Comparison of ENCODE assay signal across 15 cellular contexts in genomic region chr22:25402160-25402500, GRCh38.
A peak's percentile ranks its signal among the peaks of the same experiment; 100 is the strongest.
DNase-seq lines count a peak whose midpoint lies in the region; ATAC-seq, FAIRE-seq and TF ChIP-seq lines count a peak whose summit lies in the region.
"Had no signal": no experiment of that assay in that cellular context is flagged by ENCODE, and none has a peak within 500 bp of the region (broad histone marks: within the 10 kb centered on the region; RNA-seq: fewer than 3 reads in every experiment).

No MANE protein-coding gene starts in this region.

- peaks cover 0 to 1% of the 10 kb centered on the region in 2 donors for H3K27me3 Mint-ChIP-seq in CD8-positive, alpha-beta memory T cell
- peaks cover 17% of the 10 kb centered on the region for H3K27me3 Mint-ChIP-seq in brain

- H3K9me3 ChIP-seq in CD8-positive, alpha-beta memory T cell (ENCODE audit: low read length): no peaks in the 10 kb centered on the region
- H3K9me3 ChIP-seq in HEK293 (ENCODE audit: control insufficient read depth, insufficient read depth, low read depth, low read length) (no peaks in the 10 kb centered on the region), osteoblast (ENCODE audit: low read depth, low read length) (no peaks in the 10 kb centered on the region), small intestine (ENCODE audit: control insufficient read depth, low read depth) (no peaks in the 10 kb centered on the region)
- H3K9me3 ChIP-seq: breast epithelium, psoas muscle, suprapubic skin had no signal

- no peaks in the 10 kb centered on the region for H3K36me3 ChIP-seq in CD8-positive, alpha-beta memory T cell (ENCODE audit: insufficient read depth, low read length)
- H3K36me3 ChIP-seq in HEK293 (ENCODE audit: control insufficient read depth in 2 of 2, insufficient read depth in 1 of 2, low read length in 2 of 2) (no peaks in the 10 kb centered on the region), osteoblast (ENCODE audit: insufficient read depth, low read length) (no peaks in the 10 kb centered on the region), small intestine (ENCODE audit: control insufficient read depth in 2 of 2, insufficient read depth in 2 of 2, low read length in 2 of 2) (no peaks in the 10 kb centered on the region)
- H3K36me3 ChIP-seq: breast epithelium, suprapubic skin had no signal

- H3K4me2 ChIP-seq in osteoblast (ENCODE audit: insufficient read depth, low read length): peak overlapping the region; percentile 92

- POLR2A ChIA-PET in CD8-positive, alpha-beta memory T cell (lab: Charles Lee): no interaction called here
- POLR2A ChIA-PET in HEK293 (lab: Yijun Ruan, JAX): interaction anchor here (0.7 kb wide), 1 partner anchor 16 kb away, joined by 3 read pairs; no protein-coding TSS in a partner anchor

- peaks cover 55% of the 10 kb centered on the region for H4K20me1 ChIP-seq in osteoblast (ENCODE audit: insufficient read depth, low read length)

- FAIRE-seq in small intestine (lab: Jason Lieb, UNC): no peak

- peak overlapping the region; percentile 20 to 92 (median 52) for H3K4me3 Mint-ChIP-seq in CD8-positive, alpha-beta memory T cell
- peak overlapping the region in 3 of 5 experiments; percentile 57 to 92 (median 92) for H3K4me3 Mint-ChIP-seq in brain
- H3K4me3 Mint-ChIP-seq: WTC11 had no signal

- DNase-seq in CD8-positive, alpha-beta memory T cell: no peak
- DNase-seq in osteoblast (ENCODE audit: insufficient read length, low spot score, missing footprints) (no peak), lower leg skin (ENCODE audit: low spot score in 2 of 2) (no peak), small intestine (no peak)
- DNase-seq in activated naive CD4-positive, alpha-beta T cell treated with anti-CD3 and anti-CD28 coated beads, Interleukin-2, amount 50 U/mL, for 72 hours (ENCODE audit: low spot score in 2 of 2): no peak
- DNase-seq: activated T-cell treated with anti-CD3 and anti-CD28 coated beads, Interleukin-2, amount 50 U/mL, for 48 hours; NCI-H345; psoas muscle; SHP77 treated with DMSO at 0.1 percent for 48 hours had no signal

- peaks cover 34% of the 10 kb centered on the region for H3K4me1 ChIP-seq in CD8-positive, alpha-beta memory T cell (ENCODE audit: insufficient read depth, low read length)
- peaks cover 20% of the 10 kb centered on the region for H3K4me1 ChIP-seq in HEK293 (ENCODE audit: control insufficient read depth, insufficient read depth, low read length)
- peaks cover 41% of the 10 kb centered on the region for H3K4me1 ChIP-seq in osteoblast (ENCODE audit: insufficient read depth, low read length)
- H3K4me1 ChIP-seq in small intestine (ENCODE audit: control insufficient read depth in 2 of 2, insufficient read depth in 1 of 2, low read depth in 1 of 2, low read length in 1 of 2): peaks cover 0 to 7% of the 10 kb centered on the region in 2 donors

- ATAC-seq in activated naive CD4-positive, alpha-beta T cell treated with anti-CD3 and anti-CD28 coated beads, Interleukin-2, amount 50 U/mL, for 72 hours: no peak
- ATAC-seq in HG02759 (IDR thresholded peaks at IDR 0.05; ENCODE audit: unreplicated experiment): no peak
- ATAC-seq: psoas muscle, WTC11 had no signal

- no peak overlapping the region for H2AFZ ChIP-seq in osteoblast (ENCODE audit: low read length)

- no peak for TF ChIP-seq POLR2A in lower leg skin (IDR thresholded peaks at IDR 0.05)

- H3K4me1 Mint-ChIP-seq in CD8-positive, alpha-beta memory T cell: peaks cover 41 to 66% (median 45%) of the 10 kb centered on the region in 3 donors
- peaks cover 43% of the 10 kb centered on the region for H3K4me1 Mint-ChIP-seq in brain

- no peaks in the 10 kb centered on the region for H3K9me3 Mint-ChIP-seq in CD8-positive, alpha-beta memory T cell
- H3K9me3 Mint-ChIP-seq in brain: peaks cover 0 to 8% (median 0%) of the 10 kb centered on the region in 5 experiments
- no peaks in the 10 kb centered on the region for H3K9me3 Mint-ChIP-seq in activated naive CD4-positive, alpha-beta T cell treated with anti-CD3 and anti-CD28 coated beads, Interleukin-2, amount 50 U/mL, for 72 hours
- H3K9me3 Mint-ChIP-seq: WTC11 had no signal

- CTCF ChIA-PET in CD8-positive, alpha-beta memory T cell (lab: Charles Lee): no interaction called here
- CTCF ChIA-PET in HEK293 (lab: Yijun Ruan, JAX): interaction anchor here (1.2 kb wide), 1 partner anchor 46 kb away, joined by 6 read pairs; no protein-coding TSS in a partner anchor

- H3K27ac Mint-ChIP-seq in CD8-positive, alpha-beta memory T cell: peak overlapping the region in 7 of 8 donors; percentile 12 to 84 (median 53)
- H3K27ac Mint-ChIP-seq in brain: peak overlapping the region in 2 of 5 experiments; percentile 7 to 95
- H3K27ac Mint-ChIP-seq in activated naive CD4-positive, alpha-beta T cell treated with anti-CD3 and anti-CD28 coated beads, Interleukin-2, amount 50 U/mL, for 72 hours: no peak overlapping the region
- H3K27ac Mint-ChIP-seq: WTC11 had no signal

- peaks cover 0 to 2% (median 0%) of the 10 kb centered on the region in 3 donors for H3K36me3 Mint-ChIP-seq in CD8-positive, alpha-beta memory T cell
- peaks cover 4% of the 10 kb centered on the region for H3K36me3 Mint-ChIP-seq in brain
- peaks cover 0 to 11% of the 10 kb centered on the region in 2 donors for H3K36me3 Mint-ChIP-seq in activated naive CD4-positive, alpha-beta T cell treated with anti-CD3 and anti-CD28 coated beads, Interleukin-2, amount 50 U/mL, for 72 hours
- H3K36me3 Mint-ChIP-seq: WTC11 had no signal

- H3K27ac ChIP-seq in CD8-positive, alpha-beta memory T cell (ENCODE audit: low read depth, low read length): no peak overlapping the region
- H3K27ac ChIP-seq in HEK293 (ENCODE audit: extremely low read depth, low read depth, low read length) (no peak overlapping the region), osteoblast (ENCODE audit: low read depth, low read length) (no peak overlapping the region), small intestine (ENCODE audit: low read depth in 1 of 2, low read length in 1 of 2) (no peak overlapping the region)
- H3K27ac ChIP-seq: suprapubic skin had no signal

- H3K27me3 ChIP-seq in CD8-positive, alpha-beta memory T cell (ENCODE audit: insufficient read depth, low read length, poor library complexity, severe bottlenecking): no peaks in the 10 kb centered on the region
- H3K27me3 ChIP-seq in osteoblast (ENCODE audit: insufficient read depth, low read length) (no peaks in the 10 kb centered on the region), small intestine (ENCODE audit: control insufficient read depth in 2 of 2, insufficient read depth in 2 of 2, low read length in 2 of 2) (no peaks in the 10 kb centered on the region)
- H3K27me3 ChIP-seq: breast epithelium, suprapubic skin had no signal

- WGBS in lower leg skin, 2 donors: 81 to 97% methylated on average over 6 of the region's 6 CpGs
- WGBS in small intestine, 3 donors: 62 to 81% (median 76%) methylated on average over 6 of the region's 6 CpGs

- TF ChIP-seq CTCF in HEK293 (tag by site-specific recombination; IDR thresholded peaks at IDR 0.05) (no peak), brain (conservative IDR thresholded peaks at IDR 0.05) (no peak), osteoblast (IDR thresholded peaks at IDR 0.05; ENCODE audit: extremely low read depth, low read depth, low read length) (no peak), lower leg skin (IDR thresholded peaks at IDR 0.05) (no peak)

- peaks cover 53% of the 10 kb centered on the region for H3K79me2 ChIP-seq in osteoblast (ENCODE audit: insufficient read depth, low read length)

- intact Hi-C loops in lower leg skin (cut with DNase I; ENCODE audit: low total_unique reads): no loop called here

- no peak overlapping the region for H3K4me3 ChIP-seq in CD8-positive, alpha-beta memory T cell (ENCODE audit: low read length)
- H3K4me3 ChIP-seq in HEK293 (ENCODE audit: low read depth, low read length) (no peak overlapping the region), osteoblast (ENCODE audit: insufficient read depth, low read length) (no peak overlapping the region), lower leg skin (ENCODE audit: low read depth, poor library complexity, severe bottlenecking) (no peak overlapping the region), small intestine (ENCODE audit: low read depth in 1 of 2, low read length in 2 of 2) (peak overlapping the region in 1 of 2 donors; percentile 8)
- H3K4me3 ChIP-seq: psoas muscle had no signal

TF ChIP-seq in HEK293, 187 proteins besides CTCF, POLR2A, EP300 and RAD21:
- peak; percentile 25; the same call in 1 of the 2 replicates for TF ChIP-seq OSR2 (tag by site-specific recombination; IDR thresholded peaks at IDR 0.05)
- no peak for TF ChIP-seq FEZF1 (tag by site-specific recombination; IDR thresholded peaks at IDR 0.05)
- TF ChIP-seq ZIC2 (tag by site-specific recombination; IDR thresholded peaks at IDR 0.05): peak; percentile 82

Comparison
In these comparisons a context has a peak if more than half of its experiments do, and no peak if none do; other contexts are left out.
1. H3K27ac Mint-ChIP-seq: peak in CD8-positive, alpha-beta memory T cell (7 of 8); none in activated naive CD4-positive, alpha-beta T cell treated with anti-CD3 and anti-CD28 coated beads, Interleukin-2, amount 50 U/mL, for 72 hours (0 of 2).